ENCODE assay signal across 10 cellular contexts in the genomic region with DNA sequence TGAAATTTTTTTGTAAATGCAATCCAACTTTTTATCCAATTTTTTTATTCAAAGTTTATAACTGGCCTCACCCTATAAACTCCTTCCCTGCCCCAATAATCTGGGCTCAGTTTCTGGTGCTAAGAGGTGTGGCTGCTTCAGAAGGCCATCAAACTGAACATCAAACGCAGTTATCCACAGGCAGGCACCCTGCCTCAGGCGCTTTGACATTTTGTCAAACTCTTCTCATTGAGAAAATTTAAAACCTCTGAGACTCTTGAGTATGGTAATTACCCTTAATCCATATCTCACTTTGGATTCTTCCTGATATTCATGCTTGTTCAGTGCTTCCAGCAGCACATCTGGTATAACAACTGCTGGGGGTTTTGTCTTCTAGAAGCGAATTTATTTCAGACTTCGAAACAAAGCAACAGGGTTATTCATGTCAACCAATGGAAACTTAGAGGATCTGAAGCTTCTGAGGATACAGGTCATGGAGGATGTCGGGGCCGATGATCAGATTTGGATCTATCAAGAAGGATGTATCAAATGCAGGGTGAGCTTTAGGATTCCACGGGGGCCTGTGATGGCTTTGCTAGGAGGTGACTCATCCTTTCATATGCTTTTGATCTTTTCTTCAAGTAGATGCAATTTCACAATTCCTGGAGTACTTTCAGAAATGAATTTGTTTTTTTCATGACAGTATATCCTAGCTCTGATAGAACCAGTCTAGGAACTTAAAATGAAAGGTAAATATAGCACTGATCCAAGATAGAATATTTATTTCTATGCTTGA.
DNase-seq lines count a peak whose midpoint lies in the region; ATAC-seq, FAIRE-seq and TF ChIP-seq lines count a peak whose summit lies in the region.
"Had no signal": no experiment of that assay in that cellular context is flagged by ENCODE, and none has a peak within 500 bp of the region (broad histone marks: within the 10 kb centered on the region; RNA-seq: fewer than 3 reads in every experiment).

No MANE protein-coding gene starts in this region.

- peaks cover 33% of the 10 kb centered on the region for H3K4me1 ChIP-seq in HepG2 (ENCODE audit: insufficient read depth, low read length)

- no peak for TF ChIP-seq RAD21 in HepG2 (CRISPR knock-in tag; IDR thresholded peaks at IDR 0.05)

- peaks cover 2 to 31% of the 10 kb centered on the region in 2 experiments; a peak in 4 of 5 replicates for H3K36me3 ChIP-seq in HepG2 (replicated peaks in 1 of 2; ENCODE audit: control insufficient read depth in 1 of 2, insufficient read depth in 2 of 2, low read length in 2 of 2)

- H4K20me1 ChIP-seq in HepG2 (ENCODE audit: insufficient read depth, low read length): no peaks in the 10 kb centered on the region

- H2AFZ ChIP-seq in HepG2 (ENCODE audit: low read length): no peak overlapping the region

- no peaks in the 10 kb centered on the region for H3K27me3 ChIP-seq in HepG2 (ENCODE audit: control insufficient read depth in 1 of 2, insufficient read depth in 2 of 2, low read length in 2 of 2)

- DNase-seq in GM03348 (ENCODE audit: low spot score) (peak; percentile 67), OCI-M1 (lab: John Stamatoyannopoulos, UW) (peak; percentile 16), HepG2 (ENCODE audit: low spot score) (no peak)
- DNase-seq in effector memory CD8-positive, alpha-beta T cell: no peak
- DNase-seq in stimulated activated effector memory CD8-positive, alpha-beta T cell treated with anti-CD3 and anti-CD28 coated beads, Interleukin-12 subunit alpha, Interleukin-12 subunit beta, amount 100 ng/mL, for 72 hours (ENCODE audit: low spot score in 2 of 2): no peak
- DNase-seq in T-helper 2 cell treated with Interferon-gamma antibody and Interleukin-4, amounts not matched to agents 5 μg/mL and 100 μg/mL, for 36 hours (ENCODE audit: low spot score): no peak
- DNase-seq in activated CD4-positive, alpha-beta T cell treated with anti-CD3 and anti-CD28 coated beads, Interleukin-2, amount 10 ng/mL, durations not matched to agents 24 days and 14 days: no peak
- DNase-seq: activated gamma-delta T cell, head of caudate nucleus, NCI-H2107 had no signal

- no peak overlapping the region for H3K4me3 Mint-ChIP-seq in effector memory CD8-positive, alpha-beta T cell
- no peak overlapping the region for H3K4me3 Mint-ChIP-seq in stimulated activated effector memory CD8-positive, alpha-beta T cell treated with anti-CD3 and anti-CD28 coated beads, Interleukin-12 subunit alpha, Interleukin-12 subunit beta, amount 100 ng/mL, for 72 hours
- H3K4me3 Mint-ChIP-seq in T-helper 2 cell treated with Interferon-gamma antibody and Interleukin-4, amounts not matched to agents 5 μg/mL and 100 μg/mL, for 36 hours: no peak overlapping the region
- no peak overlapping the region for H3K4me3 Mint-ChIP-seq in activated CD4-positive, alpha-beta T cell treated with anti-CD3 and anti-CD28 coated beads, Interleukin-2, amount 10 ng/mL, durations not matched to agents 24 days and 14 days

- no peaks in the 10 kb centered on the region for H3K27me3 Mint-ChIP-seq in effector memory CD8-positive, alpha-beta T cell
- H3K27me3 Mint-ChIP-seq in T-helper 2 cell treated with Interferon-gamma antibody and Interleukin-4, amounts not matched to agents 5 μg/mL and 100 μg/mL, for 36 hours (ENCODE audit: low read depth): no peaks in the 10 kb centered on the region
- no peaks in the 10 kb centered on the region for H3K27me3 Mint-ChIP-seq in activated CD4-positive, alpha-beta T cell treated with anti-CD3 and anti-CD28 coated beads, Interleukin-2, amount 10 ng/mL, durations not matched to agents 24 days and 14 days

- no peak for TF ChIP-seq CTCF in HepG2 (CRISPR knock-in tag; IDR thresholded peaks at IDR 0.05)

- H3K9ac ChIP-seq in HepG2 (ENCODE audit: insufficient read depth, low read depth, low read length): no peak overlapping the region

- TF ChIP-seq POLR2A in HepG2 (IDR thresholded peaks at IDR 0.05; ENCODE audit: insufficient read depth in 1 of 2, low read depth in 2 of 2, low read length in 2 of 2): no peak

- 96% methylated on average over 7 of the region's 7 CpGs for WGBS in HepG2 (ENCODE audit: low lambda C conversion rate)

- CTCF ChIA-PET in HepG2 (lab: Yijun Ruan, JAX; ENCODE audit: low intra/inter-chr PET ratio, low total read pairs): no interaction called here

- no peak overlapping the region for H3K4me3 ChIP-seq in HepG2 (replicated peaks in 1 of 3; ENCODE audit: insufficient read depth in 1 of 3, low read depth in 2 of 3, low read length in 3 of 3)

- BruUV-seq in HepG2 (replicated peaks; lab: Mats Ljungman, UMichigan): no TSS peak

- H3K4me1 Mint-ChIP-seq in effector memory CD8-positive, alpha-beta T cell (ENCODE audit: low read depth in 2 of 2): peaks cover 0 to 6% of the 10 kb centered on the region in 2 donors
- H3K4me1 Mint-ChIP-seq in stimulated activated effector memory CD8-positive, alpha-beta T cell treated with anti-CD3 and anti-CD28 coated beads, Interleukin-12 subunit alpha, Interleukin-12 subunit beta, amount 100 ng/mL, for 72 hours: peaks cover 7% of the 10 kb centered on the region
- no peaks in the 10 kb centered on the region for H3K4me1 Mint-ChIP-seq in T-helper 2 cell treated with Interferon-gamma antibody and Interleukin-4, amounts not matched to agents 5 μg/mL and 100 μg/mL, for 36 hours (ENCODE audit: low read depth)
- H3K4me1 Mint-ChIP-seq in activated CD4-positive, alpha-beta T cell treated with anti-CD3 and anti-CD28 coated beads, Interleukin-2, amount 10 ng/mL, durations not matched to agents 24 days and 14 days: peaks cover 11% of the 10 kb centered on the region

- TF ChIP-seq EP300 in HepG2 (IDR thresholded peaks at IDR 0.05; ENCODE audit: low read depth in 2 of 2, low read length in 2 of 2): no peak
- no peak for TF ChIP-seq EP300 in HepG2 (CRISPR knock-in tag; IDR thresholded peaks at IDR 0.05; ENCODE audit: borderline replicate concordance)

- no peak overlapping the region for H3K27ac ChIP-seq in HepG2 (ENCODE audit: extremely low read length, insufficient read depth, low read length)

- H3K4me2 ChIP-seq in HepG2 (ENCODE audit: low read depth, low read length): no peak overlapping the region

- H3K27ac Mint-ChIP-seq in effector memory CD8-positive, alpha-beta T cell: peak overlapping the region; percentile 20 to 39
- peak overlapping the region; percentile 67 for H3K27ac Mint-ChIP-seq in stimulated activated effector memory CD8-positive, alpha-beta T cell treated with anti-CD3 and anti-CD28 coated beads, Interleukin-12 subunit alpha, Interleukin-12 subunit beta, amount 100 ng/mL, for 72 hours
- H3K27ac Mint-ChIP-seq in T-helper 2 cell treated with Interferon-gamma antibody and Interleukin-4, amounts not matched to agents 5 μg/mL and 100 μg/mL, for 36 hours: no peak overlapping the region
- no peak overlapping the region for H3K27ac Mint-ChIP-seq in activated CD4-positive, alpha-beta T cell treated with anti-CD3 and anti-CD28 coated beads, Interleukin-2, amount 10 ng/mL, durations not matched to agents 24 days and 14 days

- H3K9me3 ChIP-seq in HepG2 (ENCODE audit: low read length): no peaks in the 10 kb centered on the region

- no peak for ATAC-seq in effector memory CD8-positive, alpha-beta T cell (replicated peaks)
- ATAC-seq in stimulated activated effector memory CD8-positive, alpha-beta T cell treated with anti-CD3 and anti-CD28 coated beads, Interleukin-12 subunit alpha, Interleukin-12 subunit beta, amount 100 ng/mL, for 72 hours: no peak
- no peak for ATAC-seq in HepG2

- peaks cover 91% of the 10 kb centered on the region for H3K36me3 Mint-ChIP-seq in effector memory CD8-positive, alpha-beta T cell (ENCODE audit: insufficient read depth)
- H3K36me3 Mint-ChIP-seq in stimulated activated effector memory CD8-positive, alpha-beta T cell treated with anti-CD3 and anti-CD28 coated beads, Interleukin-12 subunit alpha, Interleukin-12 subunit beta, amount 100 ng/mL, for 72 hours: peaks cover 100% of the 10 kb centered on the region
- peaks cover 64% of the 10 kb centered on the region for H3K36me3 Mint-ChIP-seq in T-helper 2 cell treated with Interferon-gamma antibody and Interleukin-4, amounts not matched to agents 5 μg/mL and 100 μg/mL, for 36 hours (ENCODE audit: low read depth)
- H3K36me3 Mint-ChIP-seq in activated CD4-positive, alpha-beta T cell treated with anti-CD3 and anti-CD28 coated beads, Interleukin-2, amount 10 ng/mL, durations not matched to agents 24 days and 14 days (ENCODE audit: low read depth): peaks cover 42% of the 10 kb centered on the region

- no peaks in the 10 kb centered on the region for H3K79me2 ChIP-seq in HepG2 (ENCODE audit: insufficient read depth, low read length)

- FAIRE-seq in HepG2 (lab: Jason Lieb, UNC): no peak

- intact Hi-C loops in HepG2 (cut with micrococcal nuclease; ENCODE audit: unreplicated experiment): no loop called here
- intact Hi-C loops in activated CD4-positive, alpha-beta T cell treated with anti-CD3 and anti-CD28 coated beads, Interleukin-2, amount 10 ng/mL, durations not matched to agents 24 days and 14 days (cut with micrococcal nuclease): no loop called here

- POLR2A ChIA-PET in HepG2 (lab: Yijun Ruan, JAX): no interaction called here

- H3K9me3 Mint-ChIP-seq in effector memory CD8-positive, alpha-beta T cell: no peaks in the 10 kb centered on the region
- no peaks in the 10 kb centered on the region for H3K9me3 Mint-ChIP-seq in stimulated activated effector memory CD8-positive, alpha-beta T cell treated with anti-CD3 and anti-CD28 coated beads, Interleukin-12 subunit alpha, Interleukin-12 subunit beta, amount 100 ng/mL, for 72 hours
- H3K9me3 Mint-ChIP-seq in T-helper 2 cell treated with Interferon-gamma antibody and Interleukin-4, amounts not matched to agents 5 μg/mL and 100 μg/mL, for 36 hours: no peaks in the 10 kb centered on the region
- no peaks in the 10 kb centered on the region for H3K9me3 Mint-ChIP-seq in activated CD4-positive, alpha-beta T cell treated with anti-CD3 and anti-CD28 coated beads, Interleukin-2, amount 10 ng/mL, durations not matched to agents 24 days and 14 days

- in situ Hi-C loops in HepG2 (cut with HindIII; ENCODE audit: extremely low pct_ligation_motif_present, low pct_unique_long_range_greater_than_20kb): loop anchor here (10.0 kb wide), 1 partner anchor 226 kb away; no protein-coding TSS in a partner anchor

TF ChIP-seq in HepG2, 621 proteins besides CTCF, POLR2A, EP300 and RAD21 (continues in another document):
- TF ChIP-seq SAFB2 (CRISPR knock-in tag; IDR thresholded peaks at IDR 0.05; ENCODE audit: borderline replicate concordance, low read depth): no peak
- TF ChIP-seq, protein P1, sequence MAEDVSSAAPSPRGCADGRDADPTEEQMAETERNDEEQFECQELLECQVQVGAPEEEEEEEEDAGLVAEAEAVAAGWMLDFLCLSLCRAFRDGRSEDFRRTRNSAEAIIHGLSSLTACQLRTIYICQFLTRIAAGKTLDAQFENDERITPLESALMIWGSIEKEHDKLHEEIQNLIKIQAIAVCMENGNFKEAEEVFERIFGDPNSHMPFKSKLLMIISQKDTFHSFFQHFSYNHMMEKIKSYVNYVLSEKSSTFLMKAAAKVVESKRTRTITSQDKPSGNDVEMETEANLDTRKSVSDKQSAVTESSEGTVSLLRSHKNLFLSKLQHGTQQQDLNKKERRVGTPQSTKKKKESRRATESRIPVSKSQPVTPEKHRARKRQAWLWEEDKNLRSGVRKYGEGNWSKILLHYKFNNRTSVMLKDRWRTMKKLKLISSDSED (CRISPR knock-in tag; IDR thresholded peaks at IDR 0.05): no peak
- no peak for TF ChIP-seq SSRP1 (CRISPR knock-in tag; IDR thresholded peaks at IDR 0.05)

Comparison
In these comparisons a context has a peak if more than half of its experiments do, and no peak if none do; other contexts are left out.
1. DNase-seq: peak in GM03348 (single experiment) and OCI-M1 (single experiment); none in effector memory CD8-positive, alpha-beta T cell (0 of 3), stimulated activated effector memory CD8-positive, alpha-beta T cell treated with anti-CD3 and anti-CD28 coated beads, Interleukin-12 subunit alpha, Interleukin-12 subunit beta, amount 100 ng/mL, for 72 hours (0 of 2), T-helper 2 cell treated with Interferon-gamma antibody and Interleukin-4, amounts not matched to agents 5 μg/mL and 100 μg/mL, for 36 hours (single experiment), HepG2 (single experiment) and activated CD4-positive, alpha-beta T cell treated with anti-CD3 and anti-CD28 coated beads, Interleukin-2, amount 10 ng/mL, durations not matched to agents 24 days and 14 days (single experiment).
2. H3K27ac Mint-ChIP-seq: peak in effector memory CD8-positive, alpha-beta T cell (2 of 2) and stimulated activated effector memory CD8-positive, alpha-beta T cell treated with anti-CD3 and anti-CD28 coated beads, Interleukin-12 subunit alpha, Interleukin-12 subunit beta, amount 100 ng/mL, for 72 hours (single experiment); none in T-helper 2 cell treated with Interferon-gamma antibody and Interleukin-4, amounts not matched to agents 5 μg/mL and 100 μg/mL, for 36 hours (single experiment) and activated CD4-positive, alpha-beta T cell treated with anti-CD3 and anti-CD28 coated beads, Interleukin-2, amount 10 ng/mL, durations not matched to agents 24 days and 14 days (single experiment).